In the genomic region with DNA sequence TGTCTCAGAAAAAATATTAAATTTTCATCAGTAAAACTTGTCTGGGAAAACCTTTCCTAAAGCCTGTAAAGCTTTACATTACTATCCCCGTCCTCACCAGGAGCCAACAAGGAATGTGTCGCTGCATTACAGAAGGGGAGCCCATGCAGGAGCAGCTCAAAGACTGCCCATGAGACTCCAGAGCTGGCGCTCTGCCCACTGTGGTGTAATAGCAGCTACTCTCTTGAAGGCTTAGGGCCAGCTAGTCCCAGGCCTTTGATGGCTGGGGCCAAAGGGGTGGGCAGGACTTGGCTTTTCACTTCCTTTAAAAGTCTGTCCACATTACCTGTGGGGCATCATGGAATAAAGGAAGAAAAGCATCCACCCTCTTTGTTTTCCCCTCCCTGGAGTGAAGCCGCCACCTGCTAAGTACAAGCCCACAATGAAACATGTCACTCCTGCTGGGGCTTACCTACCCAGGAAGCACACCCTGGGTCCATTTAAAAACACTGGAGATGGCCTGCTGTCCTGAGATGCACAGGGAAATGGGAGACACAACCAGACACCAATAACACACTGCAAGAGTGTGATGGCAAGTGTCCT, we compare ENCODE assay signal across 15 cellular contexts.
A peak's percentile ranks its signal among the peaks of the same experiment; 100 is the strongest.
DNase-seq lines count a peak whose midpoint lies in the region; ATAC-seq, FAIRE-seq and TF ChIP-seq lines count a peak whose summit lies in the region.
"Had no signal": no experiment of that assay in that cellular context is flagged by ENCODE, and none has a peak within 500 bp of the region (broad histone marks: within the 10 kb centered on the region; RNA-seq: fewer than 3 reads in every experiment).

No MANE protein-coding gene starts in this region.

- no peak overlapping the region for H3K4me3 ChIP-seq in IMR-90 (ENCODE audit: insufficient read depth, low read depth, low read length)
- no peak overlapping the region for H3K4me3 ChIP-seq in bronchial epithelial cell (ENCODE audit: low read depth, low read length)
- no peak overlapping the region for H3K4me3 ChIP-seq in right cardiac atrium (ENCODE audit: low read length)
- no peak overlapping the region for H3K4me3 ChIP-seq in testis
- H3K4me3 ChIP-seq: PC-9 had no signal

- H3K9me3 ChIP-seq in IMR-90 (ENCODE audit: control insufficient read depth, insufficient read depth, low read length) (no peaks in the 10 kb centered on the region), right cardiac atrium (ENCODE audit: control insufficient read depth, low read length) (no peaks in the 10 kb centered on the region), testis (no peaks in the 10 kb centered on the region)

- intact Hi-C loops in IMR-90 (cut with micrococcal nuclease) (no loop called here), right cardiac atrium (cut with DNase I) (no loop called here), testis (cut with DNase I; ENCODE audit: low total_unique reads) (no loop called here)

- H3K79me1 ChIP-seq in IMR-90 (ENCODE audit: low read depth in 1 of 2, low read length in 2 of 2): no peaks in the 10 kb centered on the region

- H2AK9ac ChIP-seq in IMR-90 (replicated peaks; ENCODE audit: low read depth, low read length, poor library complexity): peak overlapping the region; percentile 58

- no peak for TF ChIP-seq RAD21 in IMR-90 (IDR thresholded peaks at IDR 0.05; ENCODE audit: low read length)

- no peak overlapping the region for H4K91ac ChIP-seq in IMR-90 (ENCODE audit: insufficient read depth, low read depth, low read length)

- WGBS in IMR-90 (ENCODE audit: extremely low coverage in 2 of 2, insufficient read length in 1 of 2), 2 experiments: 56% methylated on average over 2 of the region's 4 CpGs; no CpG with 5 or more reads in 1 of the 2 experiments
- 83% methylated on average over 4 of the region's 4 CpGs for WGBS in right cardiac atrium
- WGBS in testis, 2 donors: 78 to 91% methylated on average over 4 of the region's 4 CpGs

- BruUV-seq in IMR-90 (replicated peaks; lab: Mats Ljungman, UMichigan): no TSS peak

- peak overlapping the region; percentile 24; the same call in 1 of the 2 replicates for H3K14ac ChIP-seq in IMR-90 (replicated peaks; ENCODE audit: low read depth, low read length)

- H3K23ac ChIP-seq in IMR-90 (ENCODE audit: low read depth, low read length): no peak overlapping the region

- H3K4me1 ChIP-seq in IMR-90 (ENCODE audit: control insufficient read depth, insufficient read depth, low read length) (peaks cover 13% of the 10 kb centered on the region), right cardiac atrium (ENCODE audit: control insufficient read depth, insufficient read depth, low read length) (peaks cover 1% of the 10 kb centered on the region), testis (peaks cover 5% of the 10 kb centered on the region)

- H3K27ac ChIP-seq in IMR-90 (ENCODE audit: insufficient read depth, low read length): no peak overlapping the region
- H3K27ac ChIP-seq in right cardiac atrium (ENCODE audit: low read length): no peak overlapping the region
- no peak overlapping the region for H3K27ac ChIP-seq in testis
- H3K27ac ChIP-seq: PC-9 had no signal

- H3K18ac ChIP-seq in IMR-90 (ENCODE audit: low read depth, low read length): no peak overlapping the region

- H3K4me2 ChIP-seq in IMR-90 (ENCODE audit: low read depth, low read length): no peak overlapping the region
- H3K4me2 ChIP-seq: PC-9 had no signal

- peak; percentile 64 for FAIRE-seq in bronchial epithelial cell (lab: Jason Lieb, UNC)
- FAIRE-seq: GM19239 had no signal

- in situ Hi-C loops in IMR-90 (cut with MboI; ENCODE audit: low sequenced_read_pairs): no loop called here
- in situ Hi-C loops in GM13976 (cut with MboI; ENCODE audit: low sequenced_read_pairs, unreplicated experiment): no loop called here

- H2BK5ac ChIP-seq in IMR-90 (ENCODE audit: low read depth, low read length, poor library complexity, severe bottlenecking): no peak overlapping the region

- H3K9ac ChIP-seq in IMR-90 (ENCODE audit: low read depth, low read length): no peak overlapping the region

- no peaks in the 10 kb centered on the region for H3K36me3 ChIP-seq in IMR-90 (ENCODE audit: control insufficient read depth, insufficient read depth, low read length)
- no peaks in the 10 kb centered on the region for H3K36me3 ChIP-seq in bronchial epithelial cell (ENCODE audit: control insufficient read depth, insufficient read depth, low read length)
- no peaks in the 10 kb centered on the region for H3K36me3 ChIP-seq in testis (ENCODE audit: low read depth, missing control alignments)

- peak overlapping the region; percentile 19; the same call in 1 of the 2 replicates for H2BK120ac ChIP-seq in IMR-90 (ENCODE audit: low read depth, low read length)

- no peak for ATAC-seq in IMR-90 (ENCODE audit: low read depth)
- peak; percentile 43 to 59 for ATAC-seq in right cardiac atrium
- no peak for ATAC-seq in HG03139 (IDR thresholded peaks at IDR 0.05; ENCODE audit: unreplicated experiment)
- no peak for ATAC-seq in GM21526 (IDR thresholded peaks at IDR 0.05; ENCODE audit: low FRiP score, unreplicated experiment)

- H3K56ac ChIP-seq in IMR-90 (ENCODE audit: extremely low read depth, insufficient read depth, low read length): no peak overlapping the region

- no peaks in the 10 kb centered on the region for H4K20me1 ChIP-seq in IMR-90 (ENCODE audit: insufficient read depth, low read length)

- CTCF ChIA-PET in IMR-90 (lab: Yijun Ruan, JAX): no interaction called here

- H2AK5ac ChIP-seq in IMR-90 (ENCODE audit: low read depth, low read length): peak overlapping the region; percentile 62

- H3K9me1 ChIP-seq in IMR-90 (ENCODE audit: insufficient read depth, low read length): peaks cover 20% of the 10 kb centered on the region

- peak overlapping the region; percentile 33 for H3K4ac ChIP-seq in IMR-90 (ENCODE audit: low read depth, low read length)

- H3K27me3 ChIP-seq in IMR-90 (ENCODE audit: control insufficient read depth, insufficient read depth, low read length) (peaks cover 2% of the 10 kb centered on the region; the same call in 1 of the 2 replicates), bronchial epithelial cell (ENCODE audit: control insufficient read depth, insufficient read depth, low read length) (no peaks in the 10 kb centered on the region), right cardiac atrium (ENCODE audit: control insufficient read depth, insufficient read depth) (no peaks in the 10 kb centered on the region), testis (no peaks in the 10 kb centered on the region)

- peak overlapping the region; percentile 49; the same call in 1 of the 3 replicates for H2BK15ac ChIP-seq in IMR-90 (ENCODE audit: low read depth, low read length)

- dilution Hi-C loops in IMR-90 (cut with HindIII; ENCODE audit: low sequenced_read_pairs, unreplicated experiment): no loop called here

- 0 out of 2 replicates have a peak overlapping the region, but pooled peaks have one; percentile 37 for H2BK20ac ChIP-seq in IMR-90 (ENCODE audit: low read depth, low read length)

- POLR2A ChIA-PET in IMR-90 (lab: Charles Lee; ENCODE audit: unreplicated experiment): no interaction called here

- H2AFZ ChIP-seq in IMR-90 (replicated peaks; ENCODE audit: low read length, poor library complexity): peak overlapping the region; percentile 19
- H2AFZ ChIP-seq: PC-9 had no signal

- DNase-seq in IMR-90 (peak; percentile 50), bronchial epithelial cell (ENCODE audit: low read depth) (no peak), right cardiac atrium (peak; percentile 87 to 95 (median 88)), testis (peak; percentile 43), GM13976 (ENCODE audit: low spot score) (no peak)
- DNase-seq: activated CD8-positive, alpha-beta memory T cell treated with anti-CD3 and anti-CD28 coated beads for 24 hours; activated effector memory CD4-positive, alpha-beta T cell treated with Interleukin-2 at 50 U/mL for 16 hours; CD4-positive, CD25-positive, alpha-beta regulatory T cell; effector CD8-positive, alpha-beta T cell; glutamatergic neuron; NCI-H446 treated with DMSO at 0.1 percent for 48 hours; PC-9 had no signal

- TF ChIP-seq CTCF in IMR-90 (conservative IDR thresholded peaks at IDR 0.05; ENCODE audit: low read depth, low read length) (no peak), bronchial epithelial cell (IDR thresholded peaks at IDR 0.05; ENCODE audit: insufficient read depth, low read length, severe bottlenecking) (no peak), testis (IDR thresholded peaks at IDR 0.05) (no peak), GM13976 (IDR thresholded peaks at IDR 0.05; ENCODE audit: borderline replicate concordance, control extremely low read depth, extremely low read depth, insufficient read depth, missing control alignments) (no peak)

- H4K8ac ChIP-seq in IMR-90 (ENCODE audit: low read depth in 2 of 2, low read length in 2 of 2): no peak overlapping the region

- TF ChIP-seq POLR2A in IMR-90 (IDR thresholded peaks at IDR 0.05; ENCODE audit: low read depth, low read length) (no peak), testis (IDR thresholded peaks at IDR 0.05) (no peak)

- no peak overlapping the region for H4K5ac ChIP-seq in IMR-90 (ENCODE audit: low read depth, low read length)

TF ChIP-seq in IMR-90, 13 proteins besides CTCF, POLR2A, EP300 and RAD21 (continues in another document):
- TF ChIP-seq MAZ (IDR thresholded peaks at IDR 0.05; ENCODE audit: borderline replicate concordance, low read depth, low read length): no peak
- no peak for TF ChIP-seq SMC3 (IDR thresholded peaks at IDR 0.05; ENCODE audit: low read depth, low read length)
- TF ChIP-seq RFX5 (IDR thresholded peaks at IDR 0.05; ENCODE audit: low read depth, low read length): no peak
- TF ChIP-seq FOS (IDR thresholded peaks at IDR 0.05; ENCODE audit: low read depth, low read length): no peak
- TF ChIP-seq, protein P1, sequence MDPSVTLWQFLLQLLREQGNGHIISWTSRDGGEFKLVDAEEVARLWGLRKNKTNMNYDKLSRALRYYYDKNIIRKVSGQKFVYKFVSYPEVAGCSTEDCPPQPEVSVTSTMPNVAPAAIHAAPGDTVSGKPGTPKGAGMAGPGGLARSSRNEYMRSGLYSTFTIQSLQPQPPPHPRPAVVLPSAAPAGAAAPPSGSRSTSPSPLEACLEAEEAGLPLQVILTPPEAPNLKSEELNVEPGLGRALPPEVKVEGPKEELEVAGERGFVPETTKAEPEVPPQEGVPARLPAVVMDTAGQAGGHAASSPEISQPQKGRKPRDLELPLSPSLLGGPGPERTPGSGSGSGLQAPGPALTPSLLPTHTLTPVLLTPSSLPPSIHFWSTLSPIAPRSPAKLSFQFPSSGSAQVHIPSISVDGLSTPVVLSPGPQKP (IDR thresholded peaks at IDR 0.05; ENCODE audit: borderline replicate concordance, low read depth, low read length): no peak
- no peak for TF ChIP-seq BHLHE40 (IDR thresholded peaks at IDR 0.05; ENCODE audit: low read depth, low read length)
- no peak for TF ChIP-seq USF2 (IDR thresholded peaks at IDR 0.05; ENCODE audit: low read depth, low read length)
- no peak for TF ChIP-seq NFE2L2 (IDR thresholded peaks at IDR 0.05; ENCODE audit: low read depth, low read length)

Comparison
In these comparisons a context has a peak if more than half of its experiments do, and no peak if none do; other contexts are left out.
1. ATAC-seq: peak in right cardiac atrium (2 of 2); none in IMR-90 (single experiment), HG03139 (single experiment) and GM21526 (single experiment).
2. DNase-seq: peak in IMR-90 (single experiment), right cardiac atrium (3 of 3) and testis (single experiment); none in bronchial epithelial cell (single experiment) and GM13976 (single experiment).